In genomic region chr13:97245011-97245410, GRCh38 we compare ENCODE assay signal across 21 cellular contexts. TPM values are rescaled to one million over a fixed set of nuclear protein-coding genes. Genes with fewer than 3 reads are reported as not detected.
DNase-seq lines count a peak whose midpoint lies in the region; ATAC-seq, FAIRE-seq and TF ChIP-seq lines count a peak whose summit lies in the region.
"Had no signal": no experiment of that assay in that cellular context is flagged by ENCODE, and none has a peak within 500 bp of the region (broad histone marks: within the 10 kb centered on the region; RNA-seq: fewer than 3 reads in every experiment).

No MANE protein-coding gene starts in this region.

- H3K4me1 Mint-ChIP-seq in neural crest cell, result peaks cover 78% of the 10 kb centered on the region

- H3K36me3 ChIP-seq in thyroid gland, result no peaks in the 10 kb centered on the region

- H3K27ac ChIP-seq in angular gyrus (ENCODE audit: low read depth, low read length), result peak overlapping the region; percentile 96
- H3K27ac ChIP-seq in thyroid gland, result peak overlapping the region in 2 of 3 donors; percentile 9 to 19

- H3K4me1 ChIP-seq in thyroid gland, result peaks cover 25 to 49% of the 10 kb centered on the region in 2 donors

- H3K27me3 ChIP-seq in thyroid gland, result no peaks in the 10 kb centered on the region

- H3K4me3 Mint-ChIP-seq in neural crest cell, result peak overlapping the region; percentile 31
- H3K4me3 Mint-ChIP-seq: activated CD4-positive, alpha-beta memory T cell treated with anti-CD3 and anti-CD28 coated beads for 36 hours; activated naive CD8-positive, alpha-beta T cell; activated T-cell treated with anti-CD3 and anti-CD28 coated beads, Interleukin-2, amount 50 U/mL, for 24 hours; endodermal cell had no signal

- no peaks in the 10 kb centered on the region for H3K9me3 ChIP-seq in thyroid gland

- H3K27ac Mint-ChIP-seq in neural crest cell (ENCODE audit: unreplicated experiment), result no peak overlapping the region
- H3K27ac Mint-ChIP-seq: activated CD4-positive, alpha-beta memory T cell treated with anti-CD3 and anti-CD28 coated beads for 36 hours; activated naive CD8-positive, alpha-beta T cell; activated T-cell treated with anti-CD3 and anti-CD28 coated beads, Interleukin-2, amount 50 U/mL, for 24 hours; endodermal cell had no signal

- intact Hi-C loops in thyroid gland (cut with DNase I), result no loop called here

- TF ChIP-seq POLR2A in thyroid gland (IDR thresholded peaks at IDR 0.05), result no peak

- TF ChIP-seq CTCF in neural crest cell (conservative IDR thresholded peaks at IDR 0.05) (no peak), thyroid gland (IDR thresholded peaks at IDR 0.05) (no peak)

- H3K4me3 ChIP-seq in thyroid gland (replicated peaks in 1 of 3), result no peak overlapping the region
- H3K4me3 ChIP-seq: GM12878, skin epidermis had no signal

- H3K36me3 Mint-ChIP-seq in neural crest cell (ENCODE audit: low read depth), result no peaks in the 10 kb centered on the region
- H3K36me3 Mint-ChIP-seq: activated CD4-positive, alpha-beta memory T cell treated with anti-CD3 and anti-CD28 coated beads for 36 hours had no signal

- no peaks in the 10 kb centered on the region for H3K9me3 Mint-ChIP-seq in neural crest cell
- H3K9me3 Mint-ChIP-seq: activated CD4-positive, alpha-beta memory T cell treated with anti-CD3 and anti-CD28 coated beads for 36 hours; activated T-cell treated with anti-CD3 and anti-CD28 coated beads, Interleukin-2, amount 50 U/mL, for 24 hours; endodermal cell had no signal

- H3K27me3 Mint-ChIP-seq in neural crest cell (ENCODE audit: low read depth), result no peaks in the 10 kb centered on the region
- H3K27me3 Mint-ChIP-seq: activated CD4-positive, alpha-beta memory T cell treated with anti-CD3 and anti-CD28 coated beads for 36 hours; activated naive CD8-positive, alpha-beta T cell; activated T-cell treated with anti-CD3 and anti-CD28 coated beads, Interleukin-2, amount 50 U/mL, for 24 hours had no signal

- peak; percentile 39 for FAIRE-seq in frontal cortex (lab: Jason Lieb, UNC)
- FAIRE-seq: G401.6, GM12878 had no signal

- no peak for ATAC-seq in HG03460 (IDR thresholded peaks at IDR 0.05; ENCODE audit: unreplicated experiment)
- ATAC-seq: GM12878 had no signal

- DNase-seq in frontal cortex (ENCODE audit: low spot score in 2 of 2) (no peak), neural crest cell (ENCODE audit: low read depth, low spot score) (no peak), thyroid gland (no peak), islet precursor cell (no peak)
- DNase-seq in activated CD4-positive, alpha-beta T cell treated with anti-CD3 and anti-CD28 coated beads, Interleukin-2, amount 50 U/mL, for 48 hours, result no peak
- DNase-seq: activated CD4-positive, alpha-beta memory T cell treated with anti-CD3 and anti-CD28 coated beads for 36 hours; activated T-cell treated with anti-CD3 and anti-CD28 coated beads, Interleukin-2, amount 50 U/mL, for 24 hours; AML-193; Calu3; endodermal cell; foreskin fibroblast; Karpas-422; NCI-H1436; NCI-H82; stimulated activated CD4-positive, alpha-beta T cell treated with anti-CD3 and anti-CD28 coated beads, Interleukin-4, amount 100 ng/mL, for 4 hours had no signal

RNA-seq across cellular contexts. Expression of gene MBNL2, which starts 22.9 kb away (rescaled TPM):
- total RNA-seq in frontal cortex (26.5 TPM), neural crest cell (16.9 and 18.7 TPM in 2 replicates), thyroid gland (10 to 100 TPM; 93.4 to 99.9 (median 98.3) TPM)
